1 cellular context compared by ENCODE assay signal in the genomic region with DNA sequence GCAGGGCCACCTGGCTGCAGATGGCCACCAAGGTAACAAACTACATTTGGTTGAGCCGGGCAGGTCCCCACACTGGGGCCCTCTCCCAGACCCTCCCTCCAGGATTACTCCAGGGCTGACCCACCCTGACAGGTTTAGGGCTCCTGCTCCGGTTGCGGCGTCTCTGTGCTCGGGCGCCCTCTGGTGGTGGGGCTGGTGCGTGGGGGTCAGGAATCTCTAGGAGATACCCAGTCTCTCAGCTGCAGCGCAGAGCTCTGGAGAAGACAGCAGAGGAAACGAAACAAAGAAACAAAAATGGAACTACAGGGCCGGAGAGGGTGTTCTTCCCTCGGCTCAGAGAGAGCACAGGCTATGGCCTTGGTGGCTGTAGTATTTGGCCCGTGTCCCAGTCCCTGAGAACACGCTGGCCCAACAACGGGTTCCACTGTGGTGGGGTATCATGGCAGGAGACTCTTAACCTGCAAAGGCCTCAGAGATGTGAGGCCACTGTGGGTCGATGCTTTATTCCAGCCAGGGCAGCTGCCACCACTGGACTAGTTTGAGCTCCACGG.
TF ChIP-seq lines count a peak whose summit lies in the region.

No MANE protein-coding gene starts in this region.

TF ChIP-seq in GM23338, 12 proteins besides CTCF, POLR2A, EP300 and RAD21 (continued from another document):
- TF ChIP-seq ZNF462 (CRISPR knock-in tag; IDR thresholded peaks at IDR 0.05): no peak
- TF ChIP-seq ZNF114 (CRISPR knock-in tag; IDR thresholded peaks at IDR 0.05): peak; percentile 17; the same call in 1 of the 2 replicates
